Comparison of ENCODE assay signal across 8 cellular contexts in genomic region chr11:87548797-87549196, GRCh38.
"Had no signal": no experiment of that assay in that cellular context is flagged by ENCODE, and none has a peak within 500 bp of the region (broad histone marks: within the 10 kb centered on the region; RNA-seq: fewer than 3 reads in every experiment).

No MANE protein-coding gene starts in this region.

- ATAC-seq: GM12878 had no signal

- FAIRE-seq: G401.6, GM12878, GM12891, GM12892, GM18507, GM19239 had no signal

- H3K4me3 ChIP-seq: GM12878 had no signal

- DNase-seq: GDM1, GF-D8 had no signal
